In genomic region chr20:17968366-17969275, GRCh38 we compare ENCODE assay signal across 8 cellular contexts. TPM values are rescaled to one million over a fixed set of nuclear protein-coding genes. Genes with fewer than 3 reads are reported as not detected.
DNase-seq lines count a peak whose midpoint lies in the region; ATAC-seq and TF ChIP-seq lines count a peak whose summit lies in the region.

Gene MGME1 (plus strand): TSS chr20:17969018. CDS start chr20:17969860, 842 bp downstream.
Gene SNX5 (minus strand): TSS chr20:17968794. CDS start chr20:17968425, 369 bp downstream.

- peak within 1 kb of the TSS; percentile 95 for H3K27ac Mint-ChIP-seq in activated T-cell treated with anti-CD3 and anti-CD28 coated beads, Interleukin-2, amount 50 U/mL, for 24 hours

- peak within 1 kb of the TSS; percentile 90 to 100 for H3K4me3 ChIP-seq in mucosa of rectum (ENCODE audit: low read length in 2 of 2)

- H3K9ac ChIP-seq in mucosa of rectum (ENCODE audit: low read depth in 1 of 2, low read length in 2 of 2), result peak within 1 kb of the TSS; percentile 95

- peaks cover 55% of the 10 kb centered on the region for H3K4me1 Mint-ChIP-seq in activated T-cell treated with anti-CD3 and anti-CD28 coated beads, Interleukin-2, amount 50 U/mL, for 24 hours (ENCODE audit: low read depth)

- DNase-seq in DMS153 treated with DMSO at 0.1 percent for 48 hours (lab: John Stamatoyannopoulos, UW; ENCODE audit: unreplicated experiment), result peak; percentile 96
- DNase-seq in KBM-7, result peak; percentile 99
- peak; percentile 100 for DNase-seq in activated T-cell treated with anti-CD3 and anti-CD28 coated beads, Interleukin-2, amount 50 U/mL, for 24 hours
- peak; percentile 99 to 100 for DNase-seq in erythroblast (lab: John Stamatoyannopoulos, UW)
- DNase-seq in stimulated activated CD8-positive, alpha-beta memory T cell treated with anti-CD3 and anti-CD28 coated beads, Interleukin-4, amount 100 ng/mL, for 48 hours, result peak; percentile 100

- H3K36me3 ChIP-seq in mucosa of rectum (ENCODE audit: control insufficient read depth in 2 of 2, insufficient read depth in 2 of 2, low read length in 2 of 2), result peaks cover 0 to 1% of the 10 kb centered on the region in 2 donors

- peaks cover 98% of the 10 kb centered on the region for H3K36me3 Mint-ChIP-seq in activated T-cell treated with anti-CD3 and anti-CD28 coated beads, Interleukin-2, amount 50 U/mL, for 24 hours (ENCODE audit: low read depth)

- H3K4me3 Mint-ChIP-seq in activated T-cell treated with anti-CD3 and anti-CD28 coated beads, Interleukin-2, amount 50 U/mL, for 24 hours, result peak within 1 kb of the TSS; percentile 95

- no peaks in the 10 kb centered on the region for H3K9me3 Mint-ChIP-seq in activated T-cell treated with anti-CD3 and anti-CD28 coated beads, Interleukin-2, amount 50 U/mL, for 24 hours

- in situ Hi-C loops in KBM-7 (cut with MboI; ENCODE audit: low pct_unique_long_range_greater_than_20kb, low sequenced_read_pairs), result no loop called here

- no peaks in the 10 kb centered on the region for H3K27me3 ChIP-seq in mucosa of rectum (ENCODE audit: control insufficient read depth in 2 of 2, insufficient read depth in 2 of 2, low read length in 2 of 2)

- H3K4me1 ChIP-seq in mucosa of rectum (ENCODE audit: control insufficient read depth in 2 of 2, insufficient read depth in 2 of 2, low read length in 2 of 2), result peaks cover 38 to 53% of the 10 kb centered on the region in 2 donors

- H3K27me3 Mint-ChIP-seq in activated T-cell treated with anti-CD3 and anti-CD28 coated beads, Interleukin-2, amount 50 U/mL, for 24 hours, result no peaks in the 10 kb centered on the region

- peak; percentile 96 for TF ChIP-seq POLR2A in erythroblast (IDR thresholded peaks at IDR 0.05; ENCODE audit: low read length)

- H3K9me3 ChIP-seq in mucosa of rectum (ENCODE audit: control insufficient read depth in 2 of 2, low read length in 2 of 2), result no peaks in the 10 kb centered on the region

- H3K27ac ChIP-seq in mucosa of rectum (ENCODE audit: low read depth in 2 of 2, low read length in 2 of 2), result peak within 1 kb of the TSS; percentile 99

- ATAC-seq in GM21717 (IDR thresholded peaks at IDR 0.05; ENCODE audit: unreplicated experiment), result peak; percentile 80

TF ChIP-seq in PFSK-1, 5 proteins besides CTCF, POLR2A, EP300 and RAD21:
- peak; percentile 12 to 23; a peak in 1 of 4 replicates for TF ChIP-seq REST (IDR thresholded peaks at IDR 0.05; ENCODE audit: insufficient read depth in 1 of 2, low read depth in 2 of 2, low read length in 2 of 2)
- TF ChIP-seq POLR2AphosphoS5 (IDR thresholded peaks at IDR 0.05; ENCODE audit: low read depth, low read length), result peak; percentile 95
- TF ChIP-seq TAF1 (IDR thresholded peaks at IDR 0.05; ENCODE audit: borderline replicate concordance, insufficient read depth, low read length), result peak; percentile 84
- peak; percentile 37; the same call in 1 of the 2 replicates for TF ChIP-seq SIN3A (IDR thresholded peaks at IDR 0.05; ENCODE audit: borderline replicate concordance, insufficient read depth, low read length)
- TF ChIP-seq FOXP2 (optimal IDR thresholded peaks at IDR 0.05; ENCODE audit: borderline replicate concordance, extremely low read depth, extremely low read length, insufficient read depth), result peak; percentile 49
TF ChIP-seq in PFSK-1: peak in this region for 5.

RNA-seq across cellular contexts. Expression of gene MGME1, which starts in this region (rescaled TPM):
- polyA plus RNA-seq in PFSK-1 (2012; ENCODE audit: insufficient read length, low read depth), result 10.4 TPM

RNA-seq across cellular contexts. Expression of gene SNX5, which starts in this region (rescaled TPM):
- 113 TPM for polyA plus RNA-seq in PFSK-1 (2012; ENCODE audit: insufficient read length, low read depth)

Comparison
In these comparisons a context has a peak if more than half of its experiments do, and no peak if none do; other contexts are left out.
1. Peak in every context shown above with its lines: DNase-seq, ATAC-seq, H3K4me3 ChIP-seq and H3K27ac ChIP-seq.